Comparison of ENCODE assay signal across 14 cellular contexts in genomic region chr3:129211345-129211744, GRCh38. TPM values are rescaled to one million over a fixed set of nuclear protein-coding genes. Genes with fewer than 3 reads are reported as not detected.
DNase-seq lines count a peak whose midpoint lies in the region; ATAC-seq and TF ChIP-seq lines count a peak whose summit lies in the region.
"Had no signal": no experiment of that assay in that cellular context is flagged by ENCODE, and none has a peak within 500 bp of the region (broad histone marks: within the 10 kb centered on the region; RNA-seq: fewer than 3 reads in every experiment).

No MANE protein-coding gene starts in this region.

- CTCF ChIA-PET in IMR-90 (lab: Yijun Ruan, JAX) = no interaction called here

- H3K9me1 ChIP-seq in IMR-90 (ENCODE audit: insufficient read depth, low read length) = peaks cover 3% of the 10 kb centered on the region; the same call in 1 of the 2 replicates

- H3K36me3 Mint-ChIP-seq in chondrocyte (ENCODE audit: low read depth) = no peaks in the 10 kb centered on the region
- no peaks in the 10 kb centered on the region for H3K36me3 Mint-ChIP-seq in natural killer cell treated with Interleukin-12 subunit alpha and Interleukin-12 subunit beta and Interleukin-15 and Interleukin-18, amount 100 ng/mL, for 72 hours
- H3K36me3 Mint-ChIP-seq: activated CD8-positive, alpha-beta memory T cell treated with anti-CD3 and anti-CD28 coated beads, Interleukin-2, amount 10 ng/mL, durations not matched to agents 7 days and 5 days; activated naive CD4-positive, alpha-beta T cell treated with anti-CD3 and anti-CD28 coated beads, Interleukin-2, amount 10 ng/mL, durations not matched to agents 7 days and 5 days had no signal

- no peak overlapping the region for H4K91ac ChIP-seq in IMR-90 (ENCODE audit: insufficient read depth, low read depth, low read length)

- no peak overlapping the region for H2AK9ac ChIP-seq in IMR-90 (replicated peaks; ENCODE audit: low read depth, low read length, poor library complexity)

- H2BK5ac ChIP-seq in IMR-90 (ENCODE audit: low read depth, low read length, poor library complexity, severe bottlenecking) = no peak overlapping the region

- 0 out of 4 replicates have a peak overlapping the region, but pooled peaks of 1 of the 2 experiments have one; percentile 59 for H4K8ac ChIP-seq in IMR-90 (ENCODE audit: low read depth in 2 of 2, low read length in 2 of 2)

- no peak overlapping the region for H2BK20ac ChIP-seq in IMR-90 (ENCODE audit: low read depth, low read length)

- TF ChIP-seq CTCF in IMR-90 (conservative IDR thresholded peaks at IDR 0.05; ENCODE audit: low read depth, low read length) (no peak), chondrocyte (IDR thresholded peaks at IDR 0.05) (no peak)

- no peak overlapping the region for H4K5ac ChIP-seq in IMR-90 (ENCODE audit: low read depth, low read length)

- H3K9ac ChIP-seq in IMR-90 (ENCODE audit: low read depth, low read length) = no peak overlapping the region
- peak overlapping the region in 1 of 2 donors; percentile 6 for H3K9ac ChIP-seq in mucosa of rectum (ENCODE audit: low read depth in 1 of 2, low read length in 2 of 2)
- no peak overlapping the region for H3K9ac ChIP-seq in subcutaneous abdominal adipose tissue (ENCODE audit: low read length in 5 of 5)
- H3K9ac ChIP-seq: BLaER1 treated with 17β-estradiol and CSF1 and Interleukin-3, amounts not matched to agents 10 nM and 100 nM had no signal

- POLR2A ChIA-PET in IMR-90 (lab: Charles Lee; ENCODE audit: unreplicated experiment) = no interaction called here

- WGBS in IMR-90 (ENCODE audit: extremely low coverage in 2 of 2, insufficient read length in 1 of 2), 2 experiments = no CpG with 5 or more reads among the region's 1 CpG

- H2BK120ac ChIP-seq in IMR-90 (ENCODE audit: low read depth, low read length) = no peak overlapping the region

- H3K79me1 ChIP-seq in IMR-90 (ENCODE audit: low read depth in 1 of 2, low read length in 2 of 2) = no peaks in the 10 kb centered on the region

- no peak overlapping the region for H3K56ac ChIP-seq in IMR-90 (ENCODE audit: extremely low read depth, insufficient read depth, low read length)

- H2BK15ac ChIP-seq in IMR-90 (ENCODE audit: low read depth, low read length) = no peak overlapping the region

- H3K4me3 ChIP-seq in IMR-90 (ENCODE audit: insufficient read depth, low read depth, low read length) (no peak overlapping the region), mucosa of rectum (ENCODE audit: low read length in 2 of 2) (peak overlapping the region in 1 of 2 donors; percentile 4), subcutaneous abdominal adipose tissue (ENCODE audit: low read depth in 1 of 5, low read length in 5 of 5) (no peak overlapping the region)
- H3K4me3 ChIP-seq: BLaER1 treated with 17β-estradiol and CSF1 and Interleukin-3, amounts not matched to agents 10 nM and 100 nM had no signal

- TF ChIP-seq POLR2A in IMR-90 (IDR thresholded peaks at IDR 0.05; ENCODE audit: low read depth, low read length) = no peak

- no peak overlapping the region for H3K4me3 Mint-ChIP-seq in chondrocyte (ENCODE audit: unreplicated experiment)
- H3K4me3 Mint-ChIP-seq in natural killer cell treated with Interleukin-12 subunit alpha and Interleukin-12 subunit beta and Interleukin-15 and Interleukin-18, amount 100 ng/mL, for 72 hours = no peak overlapping the region
- H3K4me3 Mint-ChIP-seq: activated CD8-positive, alpha-beta memory T cell treated with anti-CD3 and anti-CD28 coated beads, Interleukin-2, amount 10 ng/mL, durations not matched to agents 7 days and 5 days; activated naive CD4-positive, alpha-beta T cell treated with anti-CD3 and anti-CD28 coated beads, Interleukin-2, amount 10 ng/mL, durations not matched to agents 7 days and 5 days; stimulated activated naive CD8-positive, alpha-beta T cell treated with anti-CD3 and anti-CD28 coated beads, Interleukin-15, Interleukin-2, amounts not matched to agents 100 ng/mL and 50 ng/mL, for 24 hours; T-helper 1 cell treated with Interleukin-12 subunit alpha and Interleukin-12 subunit beta and Interleukin-4 antibody, amounts not matched to agents 30 μg/mL and 1 μg/mL, for 36 hours had no signal

- no TSS peak for BruUV-seq in IMR-90 (replicated peaks; lab: Mats Ljungman, UMichigan)

- no peaks in the 10 kb centered on the region for H3K27me3 Mint-ChIP-seq in chondrocyte (ENCODE audit: low read depth)
- H3K27me3 Mint-ChIP-seq in natural killer cell treated with Interleukin-12 subunit alpha and Interleukin-12 subunit beta and Interleukin-15 and Interleukin-18, amount 100 ng/mL, for 72 hours = peaks cover 2 to 6% of the 10 kb centered on the region in 2 donors
- H3K27me3 Mint-ChIP-seq: stimulated activated naive CD8-positive, alpha-beta T cell treated with anti-CD3 and anti-CD28 coated beads, Interleukin-15, Interleukin-2, amounts not matched to agents 100 ng/mL and 50 ng/mL, for 24 hours had no signal

- H3K4ac ChIP-seq in IMR-90 (ENCODE audit: low read depth, low read length) = no peak overlapping the region

- H3K23ac ChIP-seq in IMR-90 (ENCODE audit: low read depth, low read length) = no peak overlapping the region

- no peak for DNase-seq in IMR-90
- DNase-seq in chondrocyte (ENCODE audit: low spot score) = no peak
- no peak for DNase-seq in natural killer cell treated with Interleukin-12 subunit alpha and Interleukin-12 subunit beta and Interleukin-15 and Interleukin-18, amount 100 ng/mL, for 72 hours (ENCODE audit: low spot score)
- DNase-seq in HuH-7.5 (ENCODE audit: low spot score) = no peak
- DNase-seq: activated CD8-positive, alpha-beta memory T cell treated with anti-CD3 and anti-CD28 coated beads, Interleukin-2, amount 10 ng/mL, durations not matched to agents 7 days and 5 days; activated naive CD4-positive, alpha-beta T cell treated with anti-CD3 and anti-CD28 coated beads, Interleukin-2, amount 10 ng/mL, durations not matched to agents 7 days and 5 days; Karpas-422; NCI-H1694 had no signal

- H4K20me1 ChIP-seq in IMR-90 (ENCODE audit: insufficient read depth, low read length) = no peaks in the 10 kb centered on the region
- H4K20me1 ChIP-seq: BLaER1 treated with 17β-estradiol and CSF1 and Interleukin-3, amounts not matched to agents 10 nM and 100 nM had no signal

- dilution Hi-C loops in IMR-90 (cut with HindIII; ENCODE audit: low sequenced_read_pairs, unreplicated experiment) = no loop called here

- H3K4me2 ChIP-seq in IMR-90 (ENCODE audit: low read depth, low read length) = no peak overlapping the region; the same call in 1 of the 2 replicates

- H3K18ac ChIP-seq in IMR-90 (ENCODE audit: low read depth, low read length) = no peak overlapping the region

- H3K36me3 ChIP-seq in IMR-90 (ENCODE audit: control insufficient read depth, insufficient read depth, low read length) (no peaks in the 10 kb centered on the region), mucosa of rectum (ENCODE audit: control insufficient read depth in 2 of 2, insufficient read depth in 2 of 2, low read length in 2 of 2) (no peaks in the 10 kb centered on the region), subcutaneous abdominal adipose tissue (ENCODE audit: control insufficient read depth in 5 of 5, insufficient read depth in 5 of 5, low read length in 5 of 5) (no peaks in the 10 kb centered on the region)
- H3K36me3 ChIP-seq: BLaER1 treated with 17β-estradiol and CSF1 and Interleukin-3, amounts not matched to agents 10 nM and 100 nM had no signal

- no peak overlapping the region for H2AK5ac ChIP-seq in IMR-90 (ENCODE audit: low read depth, low read length)

- H2AFZ ChIP-seq in IMR-90 (replicated peaks; ENCODE audit: low read length, poor library complexity) = peak overlapping the region; percentile 63

- intact Hi-C loops in IMR-90 (cut with micrococcal nuclease) = no loop called here

- H3K27ac ChIP-seq in IMR-90 (ENCODE audit: insufficient read depth, low read length) (peak overlapping the region; percentile 58; the same call in 1 of the 2 replicates), mucosa of rectum (ENCODE audit: low read depth in 2 of 2, low read length in 2 of 2) (peak overlapping the region; percentile 56 to 62), subcutaneous abdominal adipose tissue (ENCODE audit: low read depth, low read length) (peak overlapping the region; percentile 51)
- H3K27ac ChIP-seq: BLaER1 treated with 17β-estradiol and CSF1 and Interleukin-3, amounts not matched to agents 10 nM and 100 nM had no signal

- peaks cover 17% of the 10 kb centered on the region for H3K4me1 Mint-ChIP-seq in chondrocyte (ENCODE audit: low read depth)
- no peaks in the 10 kb centered on the region for H3K4me1 Mint-ChIP-seq in natural killer cell treated with Interleukin-12 subunit alpha and Interleukin-12 subunit beta and Interleukin-15 and Interleukin-18, amount 100 ng/mL, for 72 hours (ENCODE audit: low read depth in 2 of 2)
- H3K4me1 Mint-ChIP-seq: activated CD8-positive, alpha-beta memory T cell treated with anti-CD3 and anti-CD28 coated beads, Interleukin-2, amount 10 ng/mL, durations not matched to agents 7 days and 5 days had no signal

- H3K27me3 ChIP-seq in IMR-90 (ENCODE audit: control insufficient read depth, insufficient read depth, low read length) = no peaks in the 10 kb centered on the region
- no peaks in the 10 kb centered on the region for H3K27me3 ChIP-seq in mucosa of rectum (ENCODE audit: control insufficient read depth in 2 of 2, insufficient read depth in 2 of 2, low read length in 2 of 2)
- no peaks in the 10 kb centered on the region for H3K27me3 ChIP-seq in subcutaneous abdominal adipose tissue (ENCODE audit: control insufficient read depth in 5 of 5, insufficient read depth in 4 of 5, low read length in 5 of 5)
- H3K27me3 ChIP-seq: BLaER1 treated with 17β-estradiol and CSF1 and Interleukin-3, amounts not matched to agents 10 nM and 100 nM had no signal

- no peaks in the 10 kb centered on the region for H3K9me3 Mint-ChIP-seq in chondrocyte (ENCODE audit: low read depth)
- no peaks in the 10 kb centered on the region for H3K9me3 Mint-ChIP-seq in natural killer cell treated with Interleukin-12 subunit alpha and Interleukin-12 subunit beta and Interleukin-15 and Interleukin-18, amount 100 ng/mL, for 72 hours
- H3K9me3 Mint-ChIP-seq: activated naive CD4-positive, alpha-beta T cell treated with anti-CD3 and anti-CD28 coated beads, Interleukin-2, amount 10 ng/mL, durations not matched to agents 7 days and 5 days; stimulated activated naive CD8-positive, alpha-beta T cell treated with anti-CD3 and anti-CD28 coated beads, Interleukin-15, Interleukin-2, amounts not matched to agents 100 ng/mL and 50 ng/mL, for 24 hours; T-helper 1 cell treated with Interleukin-12 subunit alpha and Interleukin-12 subunit beta and Interleukin-4 antibody, amounts not matched to agents 30 μg/mL and 1 μg/mL, for 36 hours had no signal

- in situ Hi-C loops in IMR-90 (cut with MboI; ENCODE audit: low sequenced_read_pairs) = no loop called here

- H3K27ac Mint-ChIP-seq in chondrocyte (ENCODE audit: unreplicated experiment) = peak overlapping the region; percentile 84
- H3K27ac Mint-ChIP-seq in natural killer cell treated with Interleukin-12 subunit alpha and Interleukin-12 subunit beta and Interleukin-15 and Interleukin-18, amount 100 ng/mL, for 72 hours = no peak overlapping the region
- H3K27ac Mint-ChIP-seq: activated CD8-positive, alpha-beta memory T cell treated with anti-CD3 and anti-CD28 coated beads, Interleukin-2, amount 10 ng/mL, durations not matched to agents 7 days and 5 days; activated naive CD4-positive, alpha-beta T cell treated with anti-CD3 and anti-CD28 coated beads, Interleukin-2, amount 10 ng/mL, durations not matched to agents 7 days and 5 days; stimulated activated naive CD8-positive, alpha-beta T cell treated with anti-CD3 and anti-CD28 coated beads, Interleukin-15, Interleukin-2, amounts not matched to agents 100 ng/mL and 50 ng/mL, for 24 hours; T-helper 1 cell treated with Interleukin-12 subunit alpha and Interleukin-12 subunit beta and Interleukin-4 antibody, amounts not matched to agents 30 μg/mL and 1 μg/mL, for 36 hours had no signal

- peaks cover 8% of the 10 kb centered on the region for H3K4me1 ChIP-seq in IMR-90 (ENCODE audit: control insufficient read depth, insufficient read depth, low read length)
- H3K4me1 ChIP-seq in mucosa of rectum (ENCODE audit: control insufficient read depth in 2 of 2, insufficient read depth in 2 of 2, low read length in 2 of 2) = peaks cover 10% of the 10 kb centered on the region in 2 donors
- H3K4me1 ChIP-seq in subcutaneous abdominal adipose tissue (ENCODE audit: control insufficient read depth in 5 of 5, insufficient read depth in 5 of 5, low read length in 5 of 5) = peaks cover 2 to 17% (median 14%) of the 10 kb centered on the region in 5 donors

- H3K9me3 ChIP-seq in IMR-90 (ENCODE audit: control insufficient read depth, insufficient read depth, low read length) = no peaks in the 10 kb centered on the region
- H3K9me3 ChIP-seq in mucosa of rectum (ENCODE audit: control insufficient read depth in 2 of 2, low read length in 2 of 2) = no peaks in the 10 kb centered on the region
- no peaks in the 10 kb centered on the region for H3K9me3 ChIP-seq in subcutaneous abdominal adipose tissue (ENCODE audit: control insufficient read depth in 5 of 5, low read length in 5 of 5)
- H3K9me3 ChIP-seq: BLaER1 treated with 17β-estradiol and CSF1 and Interleukin-3, amounts not matched to agents 10 nM and 100 nM had no signal

- ATAC-seq in IMR-90 (ENCODE audit: low read depth) (0 out of 2 replicates have a peak, but pooled peaks have one; percentile 21), HG02870 (IDR thresholded peaks at IDR 0.05; ENCODE audit: unreplicated experiment) (no peak)
- ATAC-seq in natural killer cell treated with Interleukin-12 subunit alpha and Interleukin-12 subunit beta and Interleukin-15 and Interleukin-18, amount 100 ng/mL, for 72 hours = no peak
- ATAC-seq: activated CD8-positive, alpha-beta memory T cell treated with anti-CD3 and anti-CD28 coated beads, Interleukin-2, amount 10 ng/mL, durations not matched to agents 7 days and 5 days had no signal

- no peak overlapping the region for H3K14ac ChIP-seq in IMR-90 (replicated peaks; ENCODE audit: low read depth, low read length)

- no peak for TF ChIP-seq RAD21 in IMR-90 (IDR thresholded peaks at IDR 0.05; ENCODE audit: low read length)

RNA-seq across cellular contexts. Expression of gene CNBP, which starts 27.6 kb away (rescaled TPM):
- total RNA-seq in IMR-90 (2012; rRNA removed) (223 and 266 TPM in 2 replicates), chondrocyte (130 to 158 TPM (median 138 TPM) in 3 replicates)
- 186 and 217 TPM in 2 replicates for polyA plus RNA-seq in IMR-90 (2012; rRNA removed)
- 130 and 232 TPM in 2 replicates for polyA plus RNA-seq in IMR-90 (2012; cell fraction: cytosol; rRNA removed)
- 35.9 and 97.3 TPM in 2 replicates for polyA plus RNA-seq in IMR-90 (2012; cell fraction: nucleus; rRNA removed; ENCODE audit: low replicate concordance)
- 100 to 1,000 TPM; 230 to 268 TPM for total RNA-seq in natural killer cell treated with Interleukin-12 subunit alpha and Interleukin-12 subunit beta and Interleukin-15 and Interleukin-18, amount 100 ng/mL, for 72 hours

RNA-seq across cellular contexts. Expression of gene COPG1, which starts 38.1 kb away (rescaled TPM):
- total RNA-seq in IMR-90 (2012; rRNA removed) = 440 and 446 TPM in 2 replicates
- polyA plus RNA-seq in IMR-90 (2012; rRNA removed) = 179 and 203 TPM in 2 replicates
- polyA plus RNA-seq in IMR-90 (2012; cell fraction: cytosol; rRNA removed) = 129 and 134 TPM in 2 replicates
- polyA plus RNA-seq in IMR-90 (2012; cell fraction: nucleus; rRNA removed; ENCODE audit: low replicate concordance) = 177 and 240 TPM in 2 replicates
- 269 to 342 TPM (median 276 TPM) in 3 replicates for total RNA-seq in chondrocyte
- 100 to 1,000 TPM; 203 to 236 TPM for total RNA-seq in natural killer cell treated with Interleukin-12 subunit alpha and Interleukin-12 subunit beta and Interleukin-15 and Interleukin-18, amount 100 ng/mL, for 72 hours

RNA-seq across cellular contexts. Expression of gene ISY1, which starts 50.5 kb away (rescaled TPM):
- total RNA-seq in IMR-90 (2012; rRNA removed) = 28.5 and 39.7 TPM in 2 replicates
- polyA plus RNA-seq in IMR-90 (2012; rRNA removed) = 29.6 and 31.5 TPM in 2 replicates
- polyA plus RNA-seq in IMR-90 (2012; cell fraction: cytosol; rRNA removed) = 24.3 and 57.5 TPM in 2 replicates
- 7.6 and 7.8 TPM in 2 replicates for polyA plus RNA-seq in IMR-90 (2012; cell fraction: nucleus; rRNA removed; ENCODE audit: low replicate concordance)
- 31.3 to 44.7 TPM (median 31.9 TPM) in 3 replicates for total RNA-seq in chondrocyte
- 10 to 100 TPM; 54.7 to 59.7 TPM for total RNA-seq in natural killer cell treated with Interleukin-12 subunit alpha and Interleukin-12 subunit beta and Interleukin-15 and Interleukin-18, amount 100 ng/mL, for 72 hours
